20 cellular contexts compared by ENCODE assay signal in the genomic region with DNA sequence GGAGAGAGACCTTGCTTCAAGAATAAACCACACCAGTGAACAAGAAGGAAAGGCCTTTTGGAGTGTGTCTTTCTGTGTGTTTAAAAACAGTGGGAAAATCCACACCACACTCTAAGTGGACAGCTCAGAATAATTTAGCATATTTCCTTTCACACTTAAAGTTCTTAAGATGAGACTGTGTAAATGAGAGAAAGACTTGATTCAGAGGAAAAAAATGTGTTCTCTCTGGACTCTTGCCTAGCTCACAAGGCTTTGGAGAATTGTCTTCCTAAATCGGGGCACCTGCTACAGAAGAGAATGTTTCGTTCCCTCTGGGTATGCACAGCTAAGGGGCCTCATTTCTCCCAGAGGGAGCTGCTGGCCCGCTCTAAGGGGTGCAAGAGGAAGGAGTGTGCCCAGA. TPM values are rescaled to one million over a fixed set of nuclear protein-coding genes. Genes with fewer than 3 reads are reported as not detected.
"Had no signal": no experiment of that assay in that cellular context is flagged by ENCODE, and none has a peak within 500 bp of the region (broad histone marks: within the 10 kb centered on the region; RNA-seq: fewer than 3 reads in every experiment).

No MANE protein-coding gene starts in this region.

- H3K4me1 ChIP-seq: ascending aorta had no signal

- H3K9me3 Mint-ChIP-seq: memory B cell; naive thymus-derived CD8-positive, alpha-beta T cell; stimulated activated naive CD8-positive, alpha-beta T cell treated with anti-CD3 and anti-CD28 coated beads, Interleukin-15, Interleukin-2, amounts not matched to agents 100 ng/mL and 50 ng/mL, for 24 hours; T-cell had no signal

- H3K27ac Mint-ChIP-seq: memory B cell had no signal

- H3K27me3 ChIP-seq: ascending aorta, hepatocyte, testis, upper lobe of right lung had no signal

- H3K36me3 ChIP-seq: ascending aorta had no signal

- H3K4me3 Mint-ChIP-seq: memory B cell; stimulated activated naive CD8-positive, alpha-beta T cell treated with anti-CD3 and anti-CD28 coated beads, Interleukin-15, Interleukin-2, amounts not matched to agents 100 ng/mL and 50 ng/mL, for 24 hours; T-cell had no signal

- H3K27me3 Mint-ChIP-seq: memory B cell; naive thymus-derived CD8-positive, alpha-beta T cell; stimulated activated naive CD8-positive, alpha-beta T cell treated with anti-CD3 and anti-CD28 coated beads, Interleukin-15, Interleukin-2, amounts not matched to agents 100 ng/mL and 50 ng/mL, for 24 hours; T-cell had no signal

- H3K4me3 ChIP-seq: ascending aorta, hepatocyte, left ventricle myocardium inferior, testis, upper lobe of right lung had no signal

- DNase-seq: activated CD4-positive, alpha-beta T cell treated with anti-CD3 and anti-CD28 coated beads, Interleukin-2, amount 50 U/mL, for 1 hour; activated naive CD4-positive, alpha-beta T cell; activated T-cell treated with anti-CD3 and anti-CD28 coated beads for 4 hours; kidney; left ventricle myocardium inferior; naive thymus-derived CD8-positive, alpha-beta T cell; small intestine; stimulated activated CD4-positive, alpha-beta T cell treated with anti-CD3 and anti-CD28 coated beads, Interleukin-4, amount 100 ng/mL, for 24 hours; T-cell; T-helper 9 cell; testis; upper lobe of right lung had no signal

- FAIRE-seq: colon, endometrium, kidney, small intestine had no signal

- ATAC-seq: esophagus mucosa; naive thymus-derived CD8-positive, alpha-beta T cell; T-cell; upper lobe of right lung had no signal

- H3K27ac ChIP-seq: ascending aorta, hepatocyte had no signal

- H3K36me3 Mint-ChIP-seq: memory B cell had no signal

- H3K9me3 ChIP-seq: ascending aorta, left ventricle myocardium inferior, testis, upper lobe of right lung had no signal

RNA-seq across cellular contexts. Expression of a gene that starts 28.4 kb away (rescaled TPM):
- total RNA-seq: ascending aorta, esophagus mucosa, glomerular endothelial cell, hepatocyte, left ventricle myocardium inferior had no signal
- polyA plus RNA-seq: hepatocyte had no signal
